12 cellular contexts compared by ENCODE assay signal in genomic region chr6:170439366-170440351, GRCh38.
DNase-seq lines count a peak whose midpoint lies in the region; ATAC-seq and TF ChIP-seq lines count a peak whose summit lies in the region.
"Had no signal": no experiment of that assay in that cellular context is flagged by ENCODE, and none has a peak within 500 bp of the region (broad histone marks: within the 10 kb centered on the region; RNA-seq: fewer than 3 reads in every experiment).

No MANE protein-coding gene starts in this region.

- peaks cover 27% of the 10 kb centered on the region for H3K27me3 Mint-ChIP-seq in glutamatergic neuron (ENCODE audit: unreplicated experiment)
- no peaks in the 10 kb centered on the region for H3K27me3 Mint-ChIP-seq in osteocyte (ENCODE audit: unreplicated experiment)

- H3K9me3 Mint-ChIP-seq in glutamatergic neuron (ENCODE audit: unreplicated experiment) (peaks cover 27% of the 10 kb centered on the region), osteocyte (ENCODE audit: unreplicated experiment) (peaks cover 4% of the 10 kb centered on the region)

- H3K4me1 Mint-ChIP-seq in glutamatergic neuron (ENCODE audit: low read depth, unreplicated experiment) = peaks cover 42% of the 10 kb centered on the region
- peaks cover 39% of the 10 kb centered on the region for H3K4me1 Mint-ChIP-seq in osteocyte (ENCODE audit: unreplicated experiment)

- no peaks in the 10 kb centered on the region for H3K4me1 ChIP-seq in HAP-1

- no peak overlapping the region for H3K4me3 ChIP-seq in HAP-1
- H3K4me3 ChIP-seq: BLaER1 had no signal

- in situ Hi-C loops in HAP-1 (cut with MboI; ENCODE audit: low sequenced_read_pairs) = no loop called here

- no peak for ATAC-seq in GM21786 (IDR thresholded peaks at IDR 0.05; ENCODE audit: unreplicated experiment)
- ATAC-seq: stimulated activated naive CD8-positive, alpha-beta T cell treated with anti-CD3 and anti-CD28 coated beads, Interleukin-15, Interleukin-2, amounts not matched to agents 100 U/mL and 50 U/mL, for 24 hours had no signal

- DNase-seq in EL (peak; percentile 70), RPMI7951 (ENCODE audit: low read depth) (peak; percentile 90), glutamatergic neuron (no peak), osteocyte (ENCODE audit: extremely low spot score, unreplicated experiment) (peak; percentile 82), NAMALWA (ENCODE audit: low spot score) (no peak), HAP-1 (ENCODE audit: low spot score in 2 of 2) (no peak), glomerular visceral epithelial cell (ENCODE audit: extremely low spot score) (no peak)
- DNase-seq: KBM-7; stimulated activated CD4-positive, alpha-beta T cell treated with anti-CD3 and anti-CD28 coated beads, Interleukin-2, amount 100 ng/mL, for 48 hours; stimulated activated naive CD8-positive, alpha-beta T cell treated with anti-CD3 and anti-CD28 coated beads, Interleukin-15, Interleukin-2, amounts not matched to agents 100 U/mL and 50 U/mL, for 24 hours had no signal

- no peaks in the 10 kb centered on the region for H3K27me3 ChIP-seq in HAP-1 (ENCODE audit: low read depth)
- H3K27me3 ChIP-seq: BLaER1 had no signal

- no peaks in the 10 kb centered on the region for H3K36me3 ChIP-seq in HAP-1 (replicated peaks)
- H3K36me3 ChIP-seq: BLaER1 had no signal

- TF ChIP-seq CTCF in glutamatergic neuron (IDR thresholded peaks at IDR 0.05; ENCODE audit: partially characterized antibody, unreplicated experiment) (no peak), osteocyte (IDR thresholded peaks at IDR 0.05) (no peak)

- H3K4me3 Mint-ChIP-seq in glutamatergic neuron (ENCODE audit: unreplicated experiment) (peak overlapping the region; percentile 55), osteocyte (ENCODE audit: unreplicated experiment) (no peak overlapping the region)

- H3K36me3 Mint-ChIP-seq in glutamatergic neuron (ENCODE audit: unreplicated experiment) = peaks cover 9% of the 10 kb centered on the region
- H3K36me3 Mint-ChIP-seq in osteocyte (ENCODE audit: unreplicated experiment) = peaks cover 3% of the 10 kb centered on the region

- H3K27ac Mint-ChIP-seq in glutamatergic neuron (ENCODE audit: unreplicated experiment) (peak overlapping the region; percentile 89), osteocyte (ENCODE audit: unreplicated experiment) (peak overlapping the region; percentile 50)

- peaks cover 3% of the 10 kb centered on the region; the same call in 1 of the 2 replicates for H3K9me3 ChIP-seq in HAP-1

Comparison
In these comparisons a context has a peak if more than half of its experiments do, and no peak if none do; other contexts are left out.
1. DNase-seq: peak in EL (single experiment), RPMI7951 (single experiment) and osteocyte (single experiment); none in glutamatergic neuron (single experiment), NAMALWA (single experiment), HAP-1 (0 of 2) and glomerular visceral epithelial cell (single experiment).